1 cellular context compared by ENCODE assay signal in genomic region chr17:75430159-75430748, GRCh38.
TF ChIP-seq lines count a peak whose summit lies in the region.

No MANE protein-coding gene starts in this region.

TF ChIP-seq in HepG2, 621 proteins besides CTCF, POLR2A, EP300 and RAD21 (continues in another document):
- TF ChIP-seq KDM2A (CRISPR knock-in tag; IDR thresholded peaks at IDR 0.05; ENCODE audit: borderline replicate concordance, low read depth) (peak; percentile 59; the same call in 1 of the 2 replicates), ZBTB46 (CRISPR knock-in tag; IDR thresholded peaks at IDR 0.05; ENCODE audit: borderline replicate concordance) (no peak), GMEB2 (CRISPR knock-in tag; IDR thresholded peaks at IDR 0.05; ENCODE audit: low read depth) (no peak), HMGXB3 (CRISPR knock-in tag; IDR thresholded peaks at IDR 0.05; ENCODE audit: borderline replicate concordance) (0 out of 2 replicates have a peak, but pooled peaks have one; percentile 23), SMAD9 (CRISPR knock-in tag; IDR thresholded peaks at IDR 0.05) (no peak), ZNF292 (CRISPR knock-in tag; IDR thresholded peaks at IDR 0.05; ENCODE audit: borderline replicate concordance, low read depth) (peak; percentile 54; the same call in 1 of the 2 replicates), HES4 (CRISPR knock-in tag; IDR thresholded peaks at IDR 0.05; ENCODE audit: borderline replicate concordance) (no peak), ZNF180 (CRISPR knock-in tag; IDR thresholded peaks at IDR 0.05; ENCODE audit: borderline replicate concordance, low read depth) (0 out of 2 replicates have a peak, but pooled peaks have one; percentile 11), ZNF710 (CRISPR knock-in tag; IDR thresholded peaks at IDR 0.05; ENCODE audit: borderline replicate concordance) (peak; percentile 67; the same call in 1 of the 2 replicates), PPARG (CRISPR knock-in tag; conservative IDR thresholded peaks at IDR 0.05) (peak; percentile 57), CEBPB (IDR thresholded peaks at IDR 0.05; ENCODE audit: borderline replicate concordance, low read depth, low read length) (no peak), ZZZ3 (CRISPR knock-in tag; IDR thresholded peaks at IDR 0.05; ENCODE audit: borderline replicate concordance) (no peak), CCAR2 (optimal IDR thresholded peaks at IDR 0.05; ENCODE audit: low read depth, low read length) (no peak), ZNF512B (CRISPR knock-in tag; IDR thresholded peaks at IDR 0.05; ENCODE audit: borderline replicate concordance) (0 out of 2 replicates have a peak, but pooled peaks have one; percentile 57), CENPBD1 (CRISPR knock-in tag; IDR thresholded peaks at IDR 0.05; ENCODE audit: borderline replicate concordance, low read depth) (no peak), ZNF451 (CRISPR knock-in tag; IDR thresholded peaks at IDR 0.05) (no peak), ZNF747 (CRISPR knock-in tag; IDR thresholded peaks at IDR 0.05; ENCODE audit: borderline replicate concordance) (peak; percentile 40; the same call in 1 of the 2 replicates), BRF2 (CRISPR knock-in tag; IDR thresholded peaks at IDR 0.05) (no peak), ZNF441 (CRISPR knock-in tag; IDR thresholded peaks at IDR 0.05; ENCODE audit: borderline replicate concordance) (no peak; the same call in 1 of the 2 replicates), BHLHE40 (IDR thresholded peaks at IDR 0.05; ENCODE audit: low read length) (no peak), KDM6A (CRISPR knock-in tag; IDR thresholded peaks at IDR 0.05; ENCODE audit: low read depth) (peak; percentile 67; the same call in 1 of the 2 replicates), ZGPAT (CRISPR knock-in tag; IDR thresholded peaks at IDR 0.05) (peak; percentile 61; the same call in 1 of the 2 replicates), NRL (CRISPR knock-in tag; IDR thresholded peaks at IDR 0.05; ENCODE audit: borderline replicate concordance) (no peak), DBP (CRISPR knock-in tag; IDR thresholded peaks at IDR 0.05; ENCODE audit: not compliant biosample characterization) (no peak), SMYD3 (CRISPR knock-in tag; IDR thresholded peaks at IDR 0.05) (peak; percentile 78), ZNF629 (CRISPR knock-in tag; conservative IDR thresholded peaks at IDR 0.05) (0 out of 2 replicates have a peak, but pooled peaks have one; percentile 37), FOXO1 (CRISPR knock-in tag; IDR thresholded peaks at IDR 0.05) (peak; percentile 25; the same call in 1 of the 2 replicates), ZNF44 (CRISPR knock-in tag; IDR thresholded peaks at IDR 0.05) (0 out of 2 replicates have a peak, but pooled peaks have one; percentile 40), KLF6 (CRISPR knock-in tag; IDR thresholded peaks at IDR 0.05) (no peak), PITX1 (CRISPR knock-in tag; IDR thresholded peaks at IDR 0.05) (peak; percentile 63; the same call in 1 of the 2 replicates), TBL1XR1 (IDR thresholded peaks at IDR 0.05; ENCODE audit: borderline replicate concordance, low read length, partially characterized antibody) (no peak), ZNF276 (CRISPR knock-in tag; IDR thresholded peaks at IDR 0.05; ENCODE audit: low read depth) (no peak), BRCA1 (CRISPR knock-in tag; IDR thresholded peaks at IDR 0.05) (0 out of 2 replicates have a peak, but pooled peaks have one; percentile 61), PBX3 (CRISPR knock-in tag; IDR thresholded peaks at IDR 0.05; ENCODE audit: borderline replicate concordance) (no peak), ZFY (CRISPR knock-in tag; IDR thresholded peaks at IDR 0.05) (no peak), MBNL3 (CRISPR knock-in tag; conservative IDR thresholded peaks at IDR 0.05) (no peak)
